Comparison of ENCODE assay signal across 13 cellular contexts in genomic region chr22:38153821-38154562, GRCh38. TPM values are rescaled to one million over a fixed set of nuclear protein-coding genes. Genes with fewer than 3 reads are reported as not detected.
DNase-seq lines count a peak whose midpoint lies in the region; ATAC-seq and TF ChIP-seq lines count a peak whose summit lies in the region.
"Had no signal": no experiment of that assay in that cellular context is flagged by ENCODE, and none has a peak within 500 bp of the region (broad histone marks: within the 10 kb centered on the region; RNA-seq: fewer than 3 reads in every experiment).

No MANE protein-coding gene starts in this region.

- H3K23ac ChIP-seq in neuronal stem cell (ENCODE audit: low read depth, low read length, poor library complexity): no peak overlapping the region

- H3K4me1 Mint-ChIP-seq in activated naive CD8-positive, alpha-beta T cell treated with anti-CD3 and anti-CD28 coated beads, Interleukin-2, amount 50 U/mL, for 24 hours: no peaks in the 10 kb centered on the region
- peaks cover 14% of the 10 kb centered on the region for H3K4me1 Mint-ChIP-seq in Calu3 (ENCODE audit: low read depth, unreplicated experiment)
- H3K4me1 Mint-ChIP-seq: activated CD4-positive, alpha-beta T cell treated with anti-CD3 and anti-CD28 coated beads, Interleukin-2, amount 10 ng/mL, durations not matched to agents 7 days and 5 days had no signal

- no peak overlapping the region for H2BK5ac ChIP-seq in neuronal stem cell (ENCODE audit: low read length)

- CTCF ChIA-PET in Calu3 (lab: Charles Lee): no interaction called here

- H3K36me3 ChIP-seq in neuronal stem cell (replicated peaks in 1 of 2; ENCODE audit: control insufficient read depth in 2 of 2, insufficient read depth in 2 of 2, low read length in 2 of 2): no peaks in the 10 kb centered on the region

- H2AFZ ChIP-seq in neuronal stem cell (ENCODE audit: low read length): no peak overlapping the region

- BruUV-seq in Calu3 (replicated peaks; lab: Mats Ljungman, UMichigan): no TSS peak

- H3K4me1 ChIP-seq in neuronal stem cell (ENCODE audit: control insufficient read depth in 2 of 2, insufficient read depth in 1 of 2, low read depth in 1 of 2, low read length in 2 of 2): peaks cover 3 to 8% of the 10 kb centered on the region in 2 donors

- H3K27ac ChIP-seq in epithelial cell of prostate: peak overlapping the region; percentile 30
- H3K27ac ChIP-seq in neuronal stem cell (replicated peaks; ENCODE audit: low read length): no peak overlapping the region

- no peak overlapping the region for H3K14ac ChIP-seq in neuronal stem cell (ENCODE audit: low read length)

- peak overlapping the region; percentile 17 for H4K8ac ChIP-seq in neuronal stem cell (ENCODE audit: low read depth, low read length)

- H3K27ac Mint-ChIP-seq in activated naive CD8-positive, alpha-beta T cell treated with anti-CD3 and anti-CD28 coated beads, Interleukin-2, amount 50 U/mL, for 24 hours: no peak overlapping the region
- no peak overlapping the region for H3K27ac Mint-ChIP-seq in Calu3 (ENCODE audit: unreplicated experiment)
- H3K27ac Mint-ChIP-seq: IgD-negative memory B cell, T-cell had no signal

- peak overlapping the region; percentile 76 for H2AK5ac ChIP-seq in neuronal stem cell (ENCODE audit: low read depth, low read length)

- no CpG with 5 or more reads among the region's 4 CpGs for WGBS in neuronal stem cell (ENCODE audit: extremely low coverage in 2 of 2, insufficient read length in 2 of 2, insufficient replicate concordance in 1 of 2), 2 donors

- no peak overlapping the region for H3K4ac ChIP-seq in neuronal stem cell (ENCODE audit: low read length)

- H3K4me3 ChIP-seq in neuronal stem cell (ENCODE audit: low read length in 2 of 2): no peak overlapping the region

- no peaks in the 10 kb centered on the region for H3K27me3 Mint-ChIP-seq in activated naive CD8-positive, alpha-beta T cell treated with anti-CD3 and anti-CD28 coated beads, Interleukin-2, amount 50 U/mL, for 24 hours
- no peaks in the 10 kb centered on the region for H3K27me3 Mint-ChIP-seq in Calu3 (ENCODE audit: unreplicated experiment)
- H3K27me3 Mint-ChIP-seq: activated CD4-positive, alpha-beta T cell treated with anti-CD3 and anti-CD28 coated beads, Interleukin-2, amount 10 ng/mL, durations not matched to agents 7 days and 5 days; IgD-negative memory B cell; T-cell had no signal

- intact Hi-C loops in Calu3 (cut with micrococcal nuclease; ENCODE audit: unreplicated experiment): no loop called here

- no peak for ATAC-seq in activated naive CD8-positive, alpha-beta T cell treated with anti-CD3 and anti-CD28 coated beads, Interleukin-2, amount 50 U/mL, for 24 hours
- ATAC-seq in HG03175 (IDR thresholded peaks at IDR 0.05; ENCODE audit: unreplicated experiment): no peak
- ATAC-seq: T-cell had no signal

- peak; percentile 26 for DNase-seq in ELR (ENCODE audit: low read depth)
- peak; percentile 88 for DNase-seq in NCI-H82 treated with DMSO at 0.1 percent for 48 hours (lab: John Stamatoyannopoulos, UW; ENCODE audit: unreplicated experiment)
- no peak for DNase-seq in epithelial cell of prostate (ENCODE audit: low read depth, low spot score)
- no peak for DNase-seq in neuronal stem cell (ENCODE audit: low spot score)
- DNase-seq in activated naive CD8-positive, alpha-beta T cell treated with anti-CD3 and anti-CD28 coated beads, Interleukin-2, amount 50 U/mL, for 24 hours: no peak
- no peak for DNase-seq in NCI-H510A (lab: John Stamatoyannopoulos, UW)
- DNase-seq in Calu3: no peak
- DNase-seq: activated CD4-positive, alpha-beta T cell treated with anti-CD3 and anti-CD28 coated beads, Interleukin-2, amount 10 ng/mL, durations not matched to agents 7 days and 5 days; NCI-H1436 treated with DMSO at 0.1 percent for 48 hours; stimulated activated CD4-positive, alpha-beta T cell treated with anti-CD3 and anti-CD28 coated beads, Interleukin-2, amount 100 ng/mL, for 24 hours; T-cell had no signal

- no peak overlapping the region for H4K91ac ChIP-seq in neuronal stem cell (ENCODE audit: low read depth, low read length, poor library complexity)

- H2BK12ac ChIP-seq in neuronal stem cell (ENCODE audit: low read length): no peak overlapping the region

- H3K18ac ChIP-seq in neuronal stem cell (ENCODE audit: low read length): peak overlapping the region; percentile 48

- no peak overlapping the region for H3K4me2 ChIP-seq in neuronal stem cell (ENCODE audit: insufficient read depth, low read length, poor library complexity, severe bottlenecking)

- H3K9me3 Mint-ChIP-seq in activated naive CD8-positive, alpha-beta T cell treated with anti-CD3 and anti-CD28 coated beads, Interleukin-2, amount 50 U/mL, for 24 hours: no peaks in the 10 kb centered on the region
- peaks cover 4% of the 10 kb centered on the region for H3K9me3 Mint-ChIP-seq in Calu3 (ENCODE audit: low read depth, unreplicated experiment)
- H3K9me3 Mint-ChIP-seq: activated CD4-positive, alpha-beta T cell treated with anti-CD3 and anti-CD28 coated beads, Interleukin-2, amount 10 ng/mL, durations not matched to agents 7 days and 5 days; IgD-negative memory B cell; T-cell had no signal

- H3K36me3 Mint-ChIP-seq in activated naive CD8-positive, alpha-beta T cell treated with anti-CD3 and anti-CD28 coated beads, Interleukin-2, amount 50 U/mL, for 24 hours (ENCODE audit: low read depth): no peaks in the 10 kb centered on the region
- no peaks in the 10 kb centered on the region for H3K36me3 Mint-ChIP-seq in Calu3 (ENCODE audit: insufficient read depth, unreplicated experiment)

- no peak overlapping the region for H3K9ac ChIP-seq in neuronal stem cell (ENCODE audit: low read depth, low read length, poor library complexity)

- H3K79me1 ChIP-seq in neuronal stem cell (ENCODE audit: low read depth, low read length): peaks cover 2% of the 10 kb centered on the region

- no peaks in the 10 kb centered on the region for H3K27me3 ChIP-seq in neuronal stem cell (ENCODE audit: control insufficient read depth in 3 of 3, insufficient read depth in 3 of 3, low read depth in 1 of 3, low read length in 3 of 3)

- no peak overlapping the region for H3K4me3 Mint-ChIP-seq in activated naive CD8-positive, alpha-beta T cell treated with anti-CD3 and anti-CD28 coated beads, Interleukin-2, amount 50 U/mL, for 24 hours
- H3K4me3 Mint-ChIP-seq in Calu3 (ENCODE audit: low read depth, unreplicated experiment): no peak overlapping the region
- H3K4me3 Mint-ChIP-seq: activated CD4-positive, alpha-beta T cell treated with anti-CD3 and anti-CD28 coated beads, Interleukin-2, amount 10 ng/mL, durations not matched to agents 7 days and 5 days; IgD-negative memory B cell; T-cell had no signal

- TF ChIP-seq CTCF in Calu3 (IDR thresholded peaks at IDR 0.05; ENCODE audit: unreplicated experiment): no peak

- no peak overlapping the region for H2BK120ac ChIP-seq in neuronal stem cell (ENCODE audit: low read depth, low read length)

- H2BK15ac ChIP-seq in neuronal stem cell (ENCODE audit: low read length): no peak overlapping the region

- peaks cover 0 to 4% of the 10 kb centered on the region in 2 donors for H3K9me3 ChIP-seq in neuronal stem cell (replicated peaks in 1 of 2; ENCODE audit: control insufficient read depth in 2 of 2, insufficient read depth in 1 of 2, low read depth in 1 of 2, low read length in 2 of 2)

RNA-seq across cellular contexts. Expression of gene PLA2G6, which starts 27.6 kb away (rescaled TPM):
- 10.9 TPM for polyA plus RNA-seq in neuronal stem cell (2013, experiment 1 of 2)
- polyA plus RNA-seq in neuronal stem cell (2013, experiment 2 of 2): 11.4 TPM
- 43.5 and 44.0 TPM in 2 replicates for total RNA-seq in Calu3 (2022)

RNA-seq across cellular contexts. Expression of gene BAIAP2L2, which starts 43.5 kb away (rescaled TPM):
- 4.8 TPM for polyA plus RNA-seq in neuronal stem cell (2013, experiment 1 of 2)
- 4.5 TPM for polyA plus RNA-seq in neuronal stem cell (2013, experiment 2 of 2)
- 51.2 and 68.2 TPM in 2 replicates for total RNA-seq in Calu3 (2022)
- polyA plus RNA-seq: IgD-negative memory B cell had no signal

RNA-seq across cellular contexts. Expression of gene MAFF, which starts 47.8 kb away (rescaled TPM):
- 4.0 TPM for polyA plus RNA-seq in neuronal stem cell (2013, experiment 1 of 2)
- polyA plus RNA-seq in neuronal stem cell (2013, experiment 2 of 2): 4.3 TPM
- total RNA-seq in Calu3 (2022): 62.4 and 64.8 TPM in 2 replicates

Comparison
In these comparisons a context has a peak if more than half of its experiments do, and no peak if none do; other contexts are left out.
1. DNase-seq: peak in ELR (single experiment) and NCI-H82 treated with DMSO at 0.1 percent for 48 hours (single experiment); none in epithelial cell of prostate (single experiment), neuronal stem cell (single experiment), activated naive CD8-positive, alpha-beta T cell treated with anti-CD3 and anti-CD28 coated beads, Interleukin-2, amount 50 U/mL, for 24 hours (single experiment), NCI-H510A (single experiment) and Calu3 (single experiment).